In the genomic region with DNA sequence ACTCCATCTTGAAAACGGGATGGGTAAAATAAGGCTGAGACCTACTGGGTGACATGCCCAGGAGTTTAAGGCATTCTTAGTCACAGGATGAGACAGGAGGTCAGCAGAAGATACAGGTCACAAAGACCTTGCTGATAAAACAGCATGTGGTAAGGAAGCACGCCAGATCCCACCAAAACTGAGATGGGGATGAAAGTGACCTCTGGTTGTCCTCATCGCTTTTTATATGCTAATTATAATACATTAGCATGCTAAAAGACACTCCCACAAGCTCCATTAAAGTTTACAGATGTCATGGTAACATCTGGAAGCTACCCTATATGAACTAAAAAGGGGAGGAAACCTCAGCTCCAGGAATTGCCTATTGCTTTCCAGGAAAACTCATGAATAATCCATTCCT, we compare ENCODE assay signal across 1 cellular context.
TF ChIP-seq lines count a peak whose summit lies in the region.

No MANE protein-coding gene starts in this region.

TF ChIP-seq in GM23338, 12 proteins besides CTCF, POLR2A, EP300 and RAD21 (continued from another document):
- TF ChIP-seq, protein P1, sequence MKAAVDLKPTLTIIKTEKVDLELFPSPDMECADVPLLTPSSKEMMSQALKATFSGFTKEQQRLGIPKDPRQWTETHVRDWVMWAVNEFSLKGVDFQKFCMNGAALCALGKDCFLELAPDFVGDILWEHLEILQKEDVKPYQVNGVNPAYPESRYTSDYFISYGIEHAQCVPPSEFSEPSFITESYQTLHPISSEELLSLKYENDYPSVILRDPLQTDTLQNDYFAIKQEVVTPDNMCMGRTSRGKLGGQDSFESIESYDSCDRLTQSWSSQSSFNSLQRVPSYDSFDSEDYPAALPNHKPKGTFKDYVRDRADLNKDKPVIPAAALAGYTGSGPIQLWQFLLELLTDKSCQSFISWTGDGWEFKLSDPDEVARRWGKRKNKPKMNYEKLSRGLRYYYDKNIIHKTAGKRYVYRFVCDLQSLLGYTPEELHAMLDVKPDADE (IDR thresholded peaks at IDR 0.05) = no peak
- TF ChIP-seq ZNF331 (CRISPR knock-in tag; IDR thresholded peaks at IDR 0.05; ENCODE audit: low read depth) (no peak), STAT1 (IDR thresholded peaks at IDR 0.05; ENCODE audit: unreplicated experiment) (no peak), CREB1 (CRISPR knock-in tag; IDR thresholded peaks at IDR 0.05; ENCODE audit: low read depth) (peak; percentile 31; the same call in 1 of the 2 replicates), POLR2AphosphoS5 (IDR thresholded peaks at IDR 0.05; ENCODE audit: low read depth) (no peak), ZNF114 (CRISPR knock-in tag; IDR thresholded peaks at IDR 0.05) (0 out of 2 replicates have a peak, but pooled peaks have one; percentile 39), EZH2 (IDR thresholded peaks at IDR 0.05; ENCODE audit: low read depth, unreplicated experiment) (no peak)
- TF ChIP-seq, protein P2, sequence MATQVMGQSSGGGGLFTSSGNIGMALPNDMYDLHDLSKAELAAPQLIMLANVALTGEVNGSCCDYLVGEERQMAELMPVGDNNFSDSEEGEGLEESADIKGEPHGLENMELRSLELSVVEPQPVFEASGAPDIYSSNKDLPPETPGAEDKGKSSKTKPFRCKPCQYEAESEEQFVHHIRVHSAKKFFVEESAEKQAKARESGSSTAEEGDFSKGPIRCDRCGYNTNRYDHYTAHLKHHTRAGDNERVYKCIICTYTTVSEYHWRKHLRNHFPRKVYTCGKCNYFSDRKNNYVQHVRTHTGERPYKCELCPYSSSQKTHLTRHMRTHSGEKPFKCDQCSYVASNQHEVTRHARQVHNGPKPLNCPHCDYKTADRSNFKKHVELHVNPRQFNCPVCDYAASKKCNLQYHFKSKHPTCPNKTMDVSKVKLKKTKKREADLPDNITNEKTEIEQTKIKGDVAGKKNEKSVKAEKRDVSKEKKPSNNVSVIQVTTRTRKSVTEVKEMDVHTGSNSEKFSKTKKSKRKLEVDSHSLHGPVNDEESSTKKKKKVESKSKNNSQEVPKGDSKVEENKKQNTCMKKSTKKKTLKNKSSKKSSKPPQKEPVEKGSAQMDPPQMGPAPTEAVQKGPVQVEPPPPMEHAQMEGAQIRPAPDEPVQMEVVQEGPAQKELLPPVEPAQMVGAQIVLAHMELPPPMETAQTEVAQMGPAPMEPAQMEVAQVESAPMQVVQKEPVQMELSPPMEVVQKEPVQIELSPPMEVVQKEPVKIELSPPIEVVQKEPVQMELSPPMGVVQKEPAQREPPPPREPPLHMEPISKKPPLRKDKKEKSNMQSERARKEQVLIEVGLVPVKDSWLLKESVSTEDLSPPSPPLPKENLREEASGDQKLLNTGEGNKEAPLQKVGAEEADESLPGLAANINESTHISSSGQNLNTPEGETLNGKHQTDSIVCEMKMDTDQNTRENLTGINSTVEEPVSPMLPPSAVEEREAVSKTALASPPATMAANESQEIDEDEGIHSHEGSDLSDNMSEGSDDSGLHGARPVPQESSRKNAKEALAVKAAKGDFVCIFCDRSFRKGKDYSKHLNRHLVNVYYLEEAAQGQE (IDR thresholded peaks at IDR 0.05; ENCODE audit: unreplicated experiment) = no peak
TF ChIP-seq in GM23338: peak in this region for 3.
